ENCODE assay signal across 14 cellular contexts in genomic region chr7:155676052-155676451, GRCh38.
DNase-seq lines count a peak whose midpoint lies in the region; ATAC-seq and TF ChIP-seq lines count a peak whose summit lies in the region.
"Had no signal": no experiment of that assay in that cellular context is flagged by ENCODE, and none has a peak within 500 bp of the region (broad histone marks: within the 10 kb centered on the region; RNA-seq: fewer than 3 reads in every experiment).

No MANE protein-coding gene starts in this region.

- H3K9ac ChIP-seq in BLaER1 = peak overlapping the region; percentile 23; the same call in 1 of the 2 replicates
- H3K9ac ChIP-seq: KMS-11 had no signal

- DNase-seq in MV-4-11 (lab: John Stamatoyannopoulos, UW) (peak; percentile 79), epithelial cell of prostate (ENCODE audit: low read depth, low spot score) (no peak), GM03348 (ENCODE audit: low spot score) (no peak), erythroblast (lab: John Stamatoyannopoulos, UW) (no peak), kidney tubule cell (ENCODE audit: low spot score) (no peak)
- DNase-seq: activated T-cell treated with anti-CD3 and anti-CD28 coated beads, Interleukin-2, amount 50 U/mL, for 4 hours; mucosa of descending colon; NCI-H2171 treated with DMSO at 0.1 percent for 48 hours; upper lobe of right lung had no signal

- H3K27me3 ChIP-seq in BLaER1 = no peaks in the 10 kb centered on the region
- H3K27me3 ChIP-seq: upper lobe of right lung had no signal

- no peaks in the 10 kb centered on the region for H3K9me3 ChIP-seq in BLaER1
- H3K9me3 ChIP-seq: mucosa of descending colon, upper lobe of right lung had no signal

- peak overlapping the region; percentile 80 for H3K4me2 ChIP-seq in BLaER1

- ATAC-seq in GM19452 (IDR thresholded peaks at IDR 0.05; ENCODE audit: unreplicated experiment) (peak; percentile 43), GM21390 (IDR thresholded peaks at IDR 0.05; ENCODE audit: unreplicated experiment) (no peak)
- ATAC-seq: activated T-cell treated with anti-CD3 and anti-CD28 coated beads, Interleukin-2, amount 50 U/mL, for 4 hours; mucosa of descending colon; sciatic nerve; upper lobe of right lung had no signal

- H3K4me1 ChIP-seq in BLaER1 = peaks cover 29% of the 10 kb centered on the region

- no peak for TF ChIP-seq POLR2A in erythroblast (IDR thresholded peaks at IDR 0.05; ENCODE audit: low read length)

- peaks cover 89% of the 10 kb centered on the region for H4K20me1 ChIP-seq in BLaER1

- H3K36me3 ChIP-seq in BLaER1 = peaks cover 40% of the 10 kb centered on the region

- peak overlapping the region; percentile 11; the same call in 1 of the 2 replicates for H3K27ac ChIP-seq in BLaER1
- peak overlapping the region; percentile 20 for H3K27ac ChIP-seq in epithelial cell of prostate
- H3K27ac ChIP-seq: KMS-11, upper lobe of right lung had no signal

- no peak overlapping the region for H3K4me3 ChIP-seq in BLaER1
- H3K4me3 ChIP-seq: mucosa of descending colon, upper lobe of right lung had no signal
